ENCODE assay signal across 8 cellular contexts in genomic region chr5:71587709-71588532, GRCh38. TPM values are rescaled to one million over a fixed set of nuclear protein-coding genes. Genes with fewer than 3 reads are reported as not detected.
DNase-seq lines count a peak whose midpoint lies in the region; ATAC-seq, FAIRE-seq and TF ChIP-seq lines count a peak whose summit lies in the region.

No MANE protein-coding gene starts in this region.

- intact Hi-C loops in endothelial cell of umbilical vein (cut with micrococcal nuclease) = loop anchor here (2.0 to 5.0 kb wide), 2 partner anchors 13 to 169 kb away; no protein-coding TSS in a partner anchor

- no peak for TF ChIP-seq CTCF in endothelial cell of umbilical vein (IDR thresholded peaks at IDR 0.05; ENCODE audit: extremely low read depth in 1 of 2, insufficient read depth in 1 of 2, low read depth in 1 of 2, low read length in 2 of 2)
- no peak for TF ChIP-seq CTCF in neural progenitor cell (IDR thresholded peaks at IDR 0.05)

- H3K27ac Mint-ChIP-seq in neural progenitor cell = peak overlapping the region; percentile 18

- no TSS peak for BruUV-seq in endothelial cell of umbilical vein (replicated peaks; lab: Mats Ljungman, UMichigan)

- peak overlapping the region; percentile 68 for H3K9ac ChIP-seq in SK-N-MC (ENCODE audit: insufficient read length)
- peak overlapping the region; percentile 76 for H3K9ac ChIP-seq in endothelial cell of umbilical vein (replicated peaks; ENCODE audit: extremely low read depth, insufficient read depth, low read length)
- H3K9ac ChIP-seq in neural progenitor cell = no peak overlapping the region

- peak; percentile 18 for FAIRE-seq in endothelial cell of umbilical vein (lab: Jason Lieb, UNC)

- H3K4me1 Mint-ChIP-seq in neural progenitor cell = peaks cover 17% of the 10 kb centered on the region

- no peaks in the 10 kb centered on the region for H3K9me3 ChIP-seq in SK-N-MC (ENCODE audit: low read depth, low read length)
- no peaks in the 10 kb centered on the region for H3K9me3 ChIP-seq in endothelial cell of umbilical vein (replicated peaks; ENCODE audit: control insufficient read depth, insufficient read depth, low read length)
- no peaks in the 10 kb centered on the region for H3K9me3 ChIP-seq in neural progenitor cell (ENCODE audit: low read depth)

- peak overlapping the region; percentile 62 for H3K4me2 ChIP-seq in endothelial cell of umbilical vein (ENCODE audit: insufficient read depth, low read length)
- peak overlapping the region; percentile 67 for H3K4me2 ChIP-seq in neural progenitor cell

- POLR2A ChIA-PET in endothelial cell of umbilical vein (lab: Charles Lee) = interaction anchor here (1.0 to 1.2 kb wide), 2 partner anchors 13 to 31 kb away, joined by 4 to 8 read pairs; no protein-coding TSS in a partner anchor

- CTCF ChIA-PET in endothelial cell of umbilical vein (lab: Charles Lee) = interaction anchor here (2.7 kb wide), 1 partner anchor 13 kb away, joined by 26 read pairs; no protein-coding TSS in a partner anchor

- peak; percentile 45 for DNase-seq in NCI-H146 treated with DMSO at 0.1 percent for 48 hours (lab: John Stamatoyannopoulos, UW; ENCODE audit: unreplicated experiment)
- no peak for DNase-seq in NCI-H146 (lab: John Stamatoyannopoulos, UW)
- DNase-seq in SK-N-MC (ENCODE audit: low read depth, low spot score) = no peak
- DNase-seq in endothelial cell of umbilical vein (ENCODE audit: low read depth, low spot score) = no peak
- peak; percentile 36 for DNase-seq in neural progenitor cell (ENCODE audit: low spot score)
- no peak for DNase-seq in NCI-H2081 (lab: John Stamatoyannopoulos, UW)
- no peak for DNase-seq in NCI-H187 (lab: John Stamatoyannopoulos, UW)

- H3K4me1 ChIP-seq in endothelial cell of umbilical vein (ENCODE audit: control insufficient read depth, extremely low read depth, insufficient read depth, low read length) = peaks cover 3% of the 10 kb centered on the region
- no peaks in the 10 kb centered on the region for H3K4me1 ChIP-seq in neural progenitor cell

- H3K9me1 ChIP-seq in endothelial cell of umbilical vein (replicated peaks; ENCODE audit: control insufficient read depth, extremely low read depth, insufficient read depth, low read length) = no peaks in the 10 kb centered on the region

- dilution Hi-C loops in endothelial cell of umbilical vein (cut with MboI; ENCODE audit: extremely low pct_ligation_motif_present, low sequenced_read_pairs) = no loop called here

- H3K27ac ChIP-seq in SK-N-MC = no peak overlapping the region
- H3K27ac ChIP-seq in endothelial cell of umbilical vein (ENCODE audit: insufficient read depth, low read depth, low read length) = peak overlapping the region; percentile 46
- peak overlapping the region; percentile 38 for H3K27ac ChIP-seq in neural progenitor cell

- H2AFZ ChIP-seq in endothelial cell of umbilical vein (ENCODE audit: low read depth, low read length) (peak overlapping the region; percentile 76), neural progenitor cell (replicated peaks) (peak overlapping the region; percentile 65)

- peak overlapping the region; percentile 88 for H3K4me3 Mint-ChIP-seq in neural progenitor cell

- ATAC-seq in HG02642 (IDR thresholded peaks at IDR 0.05; ENCODE audit: poor library complexity, unreplicated experiment) = peak; percentile 12

- H3F3A ChIP-seq in neural progenitor cell (ENCODE audit: low read depth) = peaks cover 8% of the 10 kb centered on the region

- H3K79me2 ChIP-seq in endothelial cell of umbilical vein (ENCODE audit: control insufficient read depth, insufficient read depth, low read length) = peaks cover 2% of the 10 kb centered on the region
- peaks cover 18% of the 10 kb centered on the region for H3K79me2 ChIP-seq in neural progenitor cell (ENCODE audit: low read depth)

- no peaks in the 10 kb centered on the region for H3K27me3 ChIP-seq in endothelial cell of umbilical vein (ENCODE audit: control insufficient read depth in 2 of 2, insufficient read depth in 2 of 2, low read length in 2 of 2)
- H3K27me3 ChIP-seq in neural progenitor cell = no peaks in the 10 kb centered on the region

- no peak for TF ChIP-seq POLR2A in endothelial cell of umbilical vein (IDR thresholded peaks at IDR 0.05; ENCODE audit: low read depth, low read length)

- no peaks in the 10 kb centered on the region for H4K20me1 ChIP-seq in endothelial cell of umbilical vein (replicated peaks; ENCODE audit: control insufficient read depth, extremely low read depth, insufficient read depth, low read length)
- H4K20me1 ChIP-seq in neural progenitor cell (ENCODE audit: low read depth) = no peaks in the 10 kb centered on the region

- H3K27me3 Mint-ChIP-seq in neural progenitor cell (ENCODE audit: insufficient read depth, low read depth) = peaks cover 2% of the 10 kb centered on the region

- no peaks in the 10 kb centered on the region for H3K9me3 Mint-ChIP-seq in neural progenitor cell

- H3K36me3 Mint-ChIP-seq in neural progenitor cell = peaks cover 7% of the 10 kb centered on the region

- H3K36me3 ChIP-seq in SK-N-MC (ENCODE audit: insufficient read depth, low read length) = peaks cover 5% of the 10 kb centered on the region; the same call in 1 of the 2 replicates
- H3K36me3 ChIP-seq in endothelial cell of umbilical vein (ENCODE audit: control insufficient read depth in 2 of 2, extremely low read depth in 1 of 2, insufficient read depth in 2 of 2, low read length in 2 of 2) = no peaks in the 10 kb centered on the region
- no peaks in the 10 kb centered on the region for H3K36me3 ChIP-seq in neural progenitor cell

- H3K4me3 ChIP-seq in SK-N-MC (peak overlapping the region; percentile 71), endothelial cell of umbilical vein (replicated peaks in 1 of 3; ENCODE audit: insufficient read depth in 1 of 3, low read depth in 1 of 3, low read length in 3 of 3) (peak overlapping the region; percentile 61 to 75 (median 63)), neural progenitor cell (peak overlapping the region; percentile 53)

TF ChIP-seq in endothelial cell of umbilical vein, 7 proteins besides CTCF, POLR2A, EP300 and RAD21:
- no peak for TF ChIP-seq FOS (IDR thresholded peaks at IDR 0.05; ENCODE audit: borderline replicate concordance, insufficient read depth, low read length)

RNA-seq across cellular contexts. Expression of gene MCCC2, which starts 0.8 kb away (rescaled TPM):
- total RNA-seq in endothelial cell of umbilical vein = 27.8 and 28.6 TPM in 2 replicates
- polyA plus RNA-seq in endothelial cell of umbilical vein = 25.7 and 27.9 TPM in 2 replicates
- polyA plus RNA-seq in endothelial cell of umbilical vein (2011; cell fraction: cytosol; rRNA removed) = 19.8 and 20.2 TPM in 2 replicates
- 24.2 and 27.1 TPM in 2 replicates for polyA plus RNA-seq in endothelial cell of umbilical vein (2011; cell fraction: nucleus; rRNA removed)
- polyA plus RNA-seq in endothelial cell of umbilical vein (2012) = 22.5 and 26.0 TPM in 2 replicates
- 27.4 and 31.2 TPM in 2 replicates for polyA minus RNA-seq in endothelial cell of umbilical vein
- polyA minus RNA-seq in endothelial cell of umbilical vein (2011; cell fraction: cytosol; rRNA and poly(A)+ RNA removed) = 28.7 TPM
- 13.0 and 20.1 TPM in 2 replicates for polyA minus RNA-seq in endothelial cell of umbilical vein (2011; cell fraction: nucleus; rRNA and poly(A)+ RNA removed)
- total RNA-seq in neural progenitor cell (ENCODE audit: low replicate concordance) = 19.8 and 20.3 TPM in 2 replicates

Comparison
In these comparisons a context has a peak if more than half of its experiments do, and no peak if none do; other contexts are left out.
1. DNase-seq: peak in NCI-H146 treated with DMSO at 0.1 percent for 48 hours (single experiment) and neural progenitor cell (single experiment); none in NCI-H146 (single experiment), SK-N-MC (single experiment), endothelial cell of umbilical vein (single experiment), NCI-H2081 (0 of 2) and NCI-H187 (0 of 2).
2. Peak in every context shown above with its lines, with median percentiles within 50 percentile points of each other: H3K4me3 ChIP-seq.